Comparison of ENCODE assay signal across 14 cellular contexts in the genomic region with DNA sequence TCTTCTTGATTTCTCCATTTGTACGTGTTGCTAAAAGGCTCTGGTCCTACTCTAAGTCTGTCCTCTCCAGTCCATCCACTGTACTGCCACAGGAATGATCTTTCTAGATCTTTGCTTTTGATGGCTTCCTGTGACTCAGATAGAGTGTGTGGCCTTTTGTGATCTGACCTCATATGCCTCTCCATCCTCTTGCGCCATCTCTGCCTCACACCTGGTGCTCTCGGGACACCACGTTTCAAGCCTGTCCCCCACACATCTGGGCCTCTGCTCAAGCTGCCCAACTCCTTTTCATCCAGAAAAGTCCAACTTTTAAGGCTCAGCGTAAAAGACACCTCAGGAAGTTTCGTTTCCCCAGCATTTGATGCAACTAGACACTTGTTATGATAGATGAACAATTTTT. TPM values are rescaled to one million over a fixed set of nuclear protein-coding genes. Genes with fewer than 3 reads are reported as not detected.
DNase-seq lines count a peak whose midpoint lies in the region; ATAC-seq and TF ChIP-seq lines count a peak whose summit lies in the region.
"Had no signal": no experiment of that assay in that cellular context is flagged by ENCODE, and none has a peak within 500 bp of the region (broad histone marks: within the 10 kb centered on the region; RNA-seq: fewer than 3 reads in every experiment).

No MANE protein-coding gene starts in this region.

- no peak for TF ChIP-seq CTCF in epithelial cell of esophagus (IDR thresholded peaks at IDR 0.05; ENCODE audit: insufficient read depth, low read depth, low read length, missing control alignments)
- no peak for TF ChIP-seq CTCF in uterus (IDR thresholded peaks at IDR 0.05)

- H3K9me3 ChIP-seq in uterus, result no peaks in the 10 kb centered on the region

- no peaks in the 10 kb centered on the region for H3K27me3 Mint-ChIP-seq in activated CD4-positive, alpha-beta T cell treated with anti-CD3 and anti-CD28 coated beads, Interleukin-2, amount 10 ng/mL, durations not matched to agents 7 days and 5 days
- H3K27me3 Mint-ChIP-seq: type B pancreatic cell had no signal

- H3K36me3 ChIP-seq in uterus, result no peaks in the 10 kb centered on the region

- no peaks in the 10 kb centered on the region for H3K4me1 ChIP-seq in uterus

- no peaks in the 10 kb centered on the region for H3K27me3 ChIP-seq in uterus

- CTCF ChIA-PET in activated CD4-positive, alpha-beta T cell treated with anti-CD3 and anti-CD28 coated beads, Interleukin-2, amount 10 ng/mL, durations not matched to agents 7 days and 5 days (lab: Charles Lee), result no interaction called here

- H3K9me3 Mint-ChIP-seq in activated CD4-positive, alpha-beta T cell treated with anti-CD3 and anti-CD28 coated beads, Interleukin-2, amount 10 ng/mL, durations not matched to agents 7 days and 5 days, result no peaks in the 10 kb centered on the region
- H3K9me3 Mint-ChIP-seq: type B pancreatic cell had no signal

- POLR2A ChIA-PET in activated CD4-positive, alpha-beta T cell treated with anti-CD3 and anti-CD28 coated beads, Interleukin-2, amount 10 ng/mL, durations not matched to agents 7 days and 5 days (lab: Charles Lee), result no interaction called here

- H3K27ac ChIP-seq in uterus, result no peak overlapping the region
- H3K27ac ChIP-seq: SK-N-MC had no signal

- peak overlapping the region; percentile 36 for H3K27ac Mint-ChIP-seq in activated CD4-positive, alpha-beta T cell treated with anti-CD3 and anti-CD28 coated beads, Interleukin-2, amount 10 ng/mL, durations not matched to agents 7 days and 5 days
- H3K27ac Mint-ChIP-seq: type B pancreatic cell had no signal

- no peak for DNase-seq in activated CD4-positive, alpha-beta T cell treated with anti-CD3 and anti-CD28 coated beads, Interleukin-2, amount 10 ng/mL, durations not matched to agents 7 days and 5 days
- DNase-seq in activated CD4-positive, alpha-beta T cell treated with anti-CD3 and anti-CD28 coated beads, Interleukin-2, amount 50 U/mL, for 4 hours, result no peak
- DNase-seq in RKO (ENCODE audit: low spot score) (peak; percentile 52), epithelial cell of esophagus (ENCODE audit: low read depth) (peak; percentile 56), renal cortical epithelial cell (ENCODE audit: low read depth) (peak; percentile 42), uterus (no peak), posterior cingulate gyrus (no peak)
- DNase-seq: foreskin melanocyte, NCI-H2029 had no signal

- H3K4me3 Mint-ChIP-seq in activated CD4-positive, alpha-beta T cell treated with anti-CD3 and anti-CD28 coated beads, Interleukin-2, amount 10 ng/mL, durations not matched to agents 7 days and 5 days, result no peak overlapping the region
- H3K4me3 Mint-ChIP-seq: type B pancreatic cell had no signal

- TF ChIP-seq POLR2A in uterus (IDR thresholded peaks at IDR 0.05), result no peak

- peaks cover 26% of the 10 kb centered on the region for H3K36me3 Mint-ChIP-seq in activated CD4-positive, alpha-beta T cell treated with anti-CD3 and anti-CD28 coated beads, Interleukin-2, amount 10 ng/mL, durations not matched to agents 7 days and 5 days (ENCODE audit: low read depth)

- no peak for ATAC-seq in GM18909 (IDR thresholded peaks at IDR 0.05; ENCODE audit: poor library complexity, unreplicated experiment)
- ATAC-seq: GM12878 had no signal

- H3K4me3 ChIP-seq in epithelial cell of esophagus (ENCODE audit: low read length), result no peak overlapping the region
- H3K4me3 ChIP-seq in uterus, result no peak overlapping the region
- H3K4me3 ChIP-seq: GM12878, SK-N-MC, smooth muscle cell had no signal

- intact Hi-C loops in uterus (cut with DNase I; ENCODE audit: low total_unique reads) (no loop called here), posterior cingulate gyrus (cut with DNase I) (no loop called here)

- peaks cover 17% of the 10 kb centered on the region for H3K4me1 Mint-ChIP-seq in activated CD4-positive, alpha-beta T cell treated with anti-CD3 and anti-CD28 coated beads, Interleukin-2, amount 10 ng/mL, durations not matched to agents 7 days and 5 days

RNA-seq across cellular contexts. Expression of a gene that starts 39.0 kb away (rescaled TPM):
- total RNA-seq in activated CD4-positive, alpha-beta T cell treated with anti-CD3 and anti-CD28 coated beads, Interleukin-2, amount 10 ng/mL, durations not matched to agents 7 days and 5 days, result 10 to 100 TPM; 15.9 to 21.3 TPM
- 42.7 and 45.6 TPM in 2 replicates for total RNA-seq in renal cortical epithelial cell
- total RNA-seq in uterus, result 10 to 100 TPM in 3 of 4 donors, not detected in 1; 12.0 to 14.1 (median 13.7) TPM

Comparison
In these comparisons a context has a peak if more than half of its experiments do, and no peak if none do; other contexts are left out.
1. DNase-seq: peak in RKO (single experiment), epithelial cell of esophagus (single experiment) and renal cortical epithelial cell (single experiment); none in activated CD4-positive, alpha-beta T cell treated with anti-CD3 and anti-CD28 coated beads, Interleukin-2, amount 10 ng/mL, durations not matched to agents 7 days and 5 days (single experiment), activated CD4-positive, alpha-beta T cell treated with anti-CD3 and anti-CD28 coated beads, Interleukin-2, amount 50 U/mL, for 4 hours (0 of 2), uterus (0 of 2) and posterior cingulate gyrus (0 of 10).